In the genomic region with DNA sequence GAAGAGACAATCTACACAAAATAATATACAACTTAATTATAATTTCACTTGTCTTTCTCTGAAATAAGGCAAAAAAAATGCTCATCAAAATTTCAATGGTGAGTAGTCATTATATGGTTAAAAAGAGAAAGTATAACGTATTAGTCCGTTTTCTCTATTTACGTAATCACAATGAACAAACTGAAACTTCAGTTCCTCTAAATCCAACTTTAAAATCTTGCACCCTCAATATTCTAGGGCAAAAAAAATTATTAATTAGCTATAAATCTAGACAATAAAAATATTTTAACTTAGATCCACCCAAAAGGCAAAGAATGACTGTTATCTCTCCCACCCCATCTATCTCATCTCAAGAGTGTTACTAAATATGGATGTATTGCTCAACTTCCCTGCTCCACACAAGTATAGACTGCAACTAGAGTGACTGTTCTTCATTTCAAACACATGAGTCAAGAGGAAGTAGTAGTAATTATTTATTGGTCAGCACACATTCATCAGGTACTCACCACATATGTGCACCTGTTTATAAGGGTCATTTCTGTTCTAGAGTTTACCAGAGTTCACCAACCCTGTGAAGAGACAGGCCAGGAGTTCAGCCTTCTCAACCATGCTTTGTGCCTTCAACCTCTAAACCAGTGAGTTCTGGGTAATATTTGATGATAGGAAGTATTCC, we compare ENCODE assay signal across 1 cellular context.
TF ChIP-seq lines count a peak whose summit lies in the region.

No MANE protein-coding gene starts in this region.

TF ChIP-seq in GM12878, 131 proteins besides CTCF, POLR2A, EP300 and RAD21 (continued from another document):
- TF ChIP-seq, protein P1, sequence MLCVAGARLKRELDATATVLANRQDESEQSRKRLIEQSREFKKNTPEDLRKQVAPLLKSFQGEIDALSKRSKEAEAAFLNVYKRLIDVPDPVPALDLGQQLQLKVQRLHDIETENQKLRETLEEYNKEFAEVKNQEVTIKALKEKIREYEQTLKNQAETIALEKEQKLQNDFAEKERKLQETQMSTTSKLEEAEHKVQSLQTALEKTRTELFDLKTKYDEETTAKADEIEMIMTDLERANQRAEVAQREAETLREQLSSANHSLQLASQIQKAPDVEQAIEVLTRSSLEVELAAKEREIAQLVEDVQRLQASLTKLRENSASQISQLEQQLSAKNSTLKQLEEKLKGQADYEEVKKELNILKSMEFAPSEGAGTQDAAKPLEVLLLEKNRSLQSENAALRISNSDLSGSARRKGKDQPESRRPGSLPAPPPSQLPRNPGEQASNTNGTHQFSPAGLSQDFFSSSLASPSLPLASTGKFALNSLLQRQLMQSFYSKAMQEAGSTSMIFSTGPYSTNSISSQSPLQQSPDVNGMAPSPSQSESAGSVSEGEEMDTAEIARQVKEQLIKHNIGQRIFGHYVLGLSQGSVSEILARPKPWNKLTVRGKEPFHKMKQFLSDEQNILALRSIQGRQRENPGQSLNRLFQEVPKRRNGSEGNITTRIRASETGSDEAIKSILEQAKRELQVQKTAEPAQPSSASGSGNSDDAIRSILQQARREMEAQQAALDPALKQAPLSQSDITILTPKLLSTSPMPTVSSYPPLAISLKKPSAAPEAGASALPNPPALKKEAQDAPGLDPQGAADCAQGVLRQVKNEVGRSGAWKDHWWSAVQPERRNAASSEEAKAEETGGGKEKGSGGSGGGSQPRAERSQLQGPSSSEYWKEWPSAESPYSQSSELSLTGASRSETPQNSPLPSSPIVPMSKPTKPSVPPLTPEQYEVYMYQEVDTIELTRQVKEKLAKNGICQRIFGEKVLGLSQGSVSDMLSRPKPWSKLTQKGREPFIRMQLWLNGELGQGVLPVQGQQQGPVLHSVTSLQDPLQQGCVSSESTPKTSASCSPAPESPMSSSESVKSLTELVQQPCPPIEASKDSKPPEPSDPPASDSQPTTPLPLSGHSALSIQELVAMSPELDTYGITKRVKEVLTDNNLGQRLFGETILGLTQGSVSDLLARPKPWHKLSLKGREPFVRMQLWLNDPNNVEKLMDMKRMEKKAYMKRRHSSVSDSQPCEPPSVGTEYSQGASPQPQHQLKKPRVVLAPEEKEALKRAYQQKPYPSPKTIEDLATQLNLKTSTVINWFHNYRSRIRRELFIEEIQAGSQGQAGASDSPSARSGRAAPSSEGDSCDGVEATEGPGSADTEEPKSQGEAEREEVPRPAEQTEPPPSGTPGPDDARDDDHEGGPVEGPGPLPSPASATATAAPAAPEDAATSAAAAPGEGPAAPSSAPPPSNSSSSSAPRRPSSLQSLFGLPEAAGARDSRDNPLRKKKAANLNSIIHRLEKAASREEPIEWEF (IDR thresholded peaks at IDR 0.05; ENCODE audit: insufficient replicate concordance, low read depth, low read length), result no peak
- TF ChIP-seq NFXL1 (IDR thresholded peaks at IDR 0.05; ENCODE audit: borderline replicate concordance) (no peak), NFYA (IDR thresholded peaks at IDR 0.05; ENCODE audit: borderline replicate concordance, low read depth, low read length) (no peak)
TF ChIP-seq in GM12878: peak in this region for 2.
